16 cellular contexts compared by ENCODE assay signal in the genomic region with DNA sequence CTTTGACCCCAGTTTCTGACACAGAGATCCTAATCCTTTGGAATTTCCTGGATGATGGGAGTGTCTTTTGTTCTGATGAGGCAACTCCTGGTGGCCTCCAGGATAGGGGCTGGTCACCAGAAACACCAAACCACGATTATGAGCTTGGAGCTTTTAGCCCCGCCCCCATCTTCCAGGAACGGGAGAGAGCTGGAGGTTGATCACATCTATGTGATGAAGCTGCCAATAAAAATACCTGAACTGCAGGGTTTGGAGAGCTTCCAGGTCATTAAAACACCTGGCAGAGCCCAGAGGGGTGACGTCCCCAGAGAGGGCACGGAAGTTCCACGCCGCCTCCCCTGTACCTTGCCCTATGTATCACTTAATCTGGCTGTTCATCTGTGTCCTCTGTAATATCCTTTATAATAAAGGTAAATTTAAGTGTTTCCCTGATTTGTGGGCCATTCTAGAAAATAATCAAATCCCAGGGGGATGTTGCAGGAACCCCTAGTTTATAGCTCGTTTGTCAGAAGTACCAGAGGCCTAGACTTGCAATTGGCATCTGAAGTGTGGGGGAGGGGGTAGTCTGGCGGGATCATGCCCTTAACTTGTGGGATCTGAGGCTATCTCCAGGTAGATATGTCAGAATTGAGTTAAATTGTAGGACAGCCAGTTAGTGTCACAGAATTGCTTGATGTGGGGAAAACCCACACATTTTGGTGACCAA. TPM values are rescaled to one million over a fixed set of nuclear protein-coding genes. Genes with fewer than 3 reads are reported as not detected.
DNase-seq lines count a peak whose midpoint lies in the region; ATAC-seq and TF ChIP-seq lines count a peak whose summit lies in the region.
"Had no signal": no experiment of that assay in that cellular context is flagged by ENCODE, and none has a peak within 500 bp of the region (broad histone marks: within the 10 kb centered on the region; RNA-seq: fewer than 3 reads in every experiment).

No MANE protein-coding gene starts in this region.

- no peak for ATAC-seq in HG03039 (IDR thresholded peaks at IDR 0.05; ENCODE audit: unreplicated experiment)
- ATAC-seq: GM12878; heart left ventricle; stimulated activated memory B cell treated with anti-CD40 and anti-IgM and Interleukin-4, amounts not matched to agents 10 μg/mL and 1 μg/mL and 100 μg/mL, for 72 hours had no signal

- H3K27me3 ChIP-seq in adrenal gland, result no peaks in the 10 kb centered on the region
- H3K27me3 ChIP-seq: dorsolateral prefrontal cortex, heart left ventricle had no signal

- DNase-seq in DMS153 treated with DMSO at 0.1 percent for 48 hours (lab: John Stamatoyannopoulos, UW; ENCODE audit: unreplicated experiment) (peak; percentile 15), NCI-H2029 (lab: John Stamatoyannopoulos, UW) (peak; percentile 83), dermis microvascular lymphatic vessel endothelial cell (ENCODE audit: low read depth in 2 of 2) (peak; percentile 30 to 53), neural crest cell (ENCODE audit: low read depth, low spot score) (no peak), DMS114 treated with DMSO at 0.1 percent for 48 hours (lab: John Stamatoyannopoulos, UW; ENCODE audit: unreplicated experiment) (no peak), adrenal gland (no peak), NCI-H2227 treated with DMSO at 0.1 percent for 48 hours (lab: John Stamatoyannopoulos, UW) (no peak)
- DNase-seq: activated naive CD4-positive, alpha-beta T cell; C1 segment of cervical spinal cord; dorsolateral prefrontal cortex; heart left ventricle; naive B cell; NCI-H1694 had no signal

- no peak for TF ChIP-seq POLR2A in adrenal gland (IDR thresholded peaks at IDR 0.05)

- H3K36me3 ChIP-seq in adrenal gland (replicated peaks in 1 of 2), result peaks cover 0 to 44% of the 10 kb centered on the region in 2 donors

- no peaks in the 10 kb centered on the region for H3K9me3 Mint-ChIP-seq in neural crest cell
- H3K9me3 Mint-ChIP-seq: naive B cell; stimulated activated memory B cell treated with anti-CD40 and anti-IgM and Interleukin-4, amounts not matched to agents 10 μg/mL and 1 μg/mL and 100 μg/mL, for 72 hours had no signal

- no peak overlapping the region for H3K4me3 Mint-ChIP-seq in neural crest cell
- H3K4me3 Mint-ChIP-seq: naive B cell; stimulated activated memory B cell treated with anti-CD40 and anti-IgM and Interleukin-4, amounts not matched to agents 10 μg/mL and 1 μg/mL and 100 μg/mL, for 72 hours had no signal

- H3K27me3 Mint-ChIP-seq in neural crest cell (ENCODE audit: low read depth), result no peaks in the 10 kb centered on the region
- H3K27me3 Mint-ChIP-seq: naive B cell; stimulated activated memory B cell treated with anti-CD40 and anti-IgM and Interleukin-4, amounts not matched to agents 10 μg/mL and 1 μg/mL and 100 μg/mL, for 72 hours had no signal

- H3K9me3 ChIP-seq in adrenal gland (replicated peaks in 1 of 3), result no peaks in the 10 kb centered on the region
- H3K9me3 ChIP-seq: heart left ventricle had no signal

- no peak for TF ChIP-seq CTCF in neural crest cell (conservative IDR thresholded peaks at IDR 0.05)
- no peak for TF ChIP-seq CTCF in adrenal gland (IDR thresholded peaks at IDR 0.05)

- no peak overlapping the region for H3K27ac ChIP-seq in adrenal gland
- H3K27ac ChIP-seq: dorsolateral prefrontal cortex, heart left ventricle had no signal

- no peak overlapping the region for H3K4me3 ChIP-seq in adrenal gland
- H3K4me3 ChIP-seq: dorsolateral prefrontal cortex, GM12878, heart left ventricle had no signal

- H3K36me3 Mint-ChIP-seq in neural crest cell (ENCODE audit: low read depth), result peaks cover 23% of the 10 kb centered on the region

- intact Hi-C loops in adrenal gland (cut with DNase I), result no loop called here

- peak overlapping the region; percentile 66 for H3K27ac Mint-ChIP-seq in neural crest cell (ENCODE audit: unreplicated experiment)
- H3K27ac Mint-ChIP-seq: stimulated activated memory B cell treated with anti-CD40 and anti-IgM and Interleukin-4, amounts not matched to agents 10 μg/mL and 1 μg/mL and 100 μg/mL, for 72 hours had no signal

- H3K4me1 ChIP-seq in adrenal gland (replicated peaks in 1 of 2), result peaks cover 6 to 20% of the 10 kb centered on the region in 2 donors

- peaks cover 7% of the 10 kb centered on the region for H3K4me1 Mint-ChIP-seq in neural crest cell
- H3K4me1 Mint-ChIP-seq: naive B cell; stimulated activated memory B cell treated with anti-CD40 and anti-IgM and Interleukin-4, amounts not matched to agents 10 μg/mL and 1 μg/mL and 100 μg/mL, for 72 hours had no signal

- WGBS in adrenal gland, 4 donors, result 87 to 92% (median 90%) methylated on average over 9 of the region's 9 CpGs

RNA-seq across cellular contexts. Expression of a gene that starts 21.2 kb away (rescaled TPM):
- total RNA-seq in dermis microvascular lymphatic vessel endothelial cell (13.5 and 16.9 TPM in 2 replicates), neural crest cell (51.2 and 51.8 TPM in 2 replicates), adrenal gland (100 to 1,000 TPM in 2 of 8 donors, 10 to 100 TPM in 6; 46.4 to 122 (median 60.4) TPM)
- polyA plus RNA-seq in adrenal gland, result 10 to 100 TPM; 15.9 to 48.3 (median 17.2) TPM

Comparison
In these comparisons a context has a peak if more than half of its experiments do, and no peak if none do; other contexts are left out.
1. DNase-seq: peak in DMS153 treated with DMSO at 0.1 percent for 48 hours (single experiment), NCI-H2029 (single experiment) and dermis microvascular lymphatic vessel endothelial cell (2 of 2); none in neural crest cell (single experiment), DMS114 treated with DMSO at 0.1 percent for 48 hours (single experiment), adrenal gland (0 of 7) and NCI-H2227 treated with DMSO at 0.1 percent for 48 hours (single experiment).